12 cellular contexts compared by ENCODE assay signal in genomic region chr3:196774191-196774820, GRCh38. TPM values are rescaled to one million over a fixed set of nuclear protein-coding genes. Genes with fewer than 3 reads are reported as not detected.
DNase-seq lines count a peak whose midpoint lies in the region; ATAC-seq and TF ChIP-seq lines count a peak whose summit lies in the region.
"Had no signal": no experiment of that assay in that cellular context is flagged by ENCODE, and none has a peak within 500 bp of the region (broad histone marks: within the 10 kb centered on the region; RNA-seq: fewer than 3 reads in every experiment).

No MANE protein-coding gene starts in this region.

- no peak overlapping the region for H2AFZ ChIP-seq in osteoblast (ENCODE audit: low read length)

- no peaks in the 10 kb centered on the region for H3K27me3 ChIP-seq in endodermal cell (ENCODE audit: control insufficient read depth, insufficient read depth, low read length, poor library complexity, severe bottlenecking)
- no peaks in the 10 kb centered on the region for H3K27me3 ChIP-seq in osteoblast (ENCODE audit: insufficient read depth, low read length)

- POLR2A ChIA-PET in RWPE1 (lab: Yijun Ruan, JAX; ENCODE audit: low non-redundant PET): interaction anchor here (0.5 kb wide), 1 partner anchor 34 kb away, joined by 5 read pairs; no protein-coding TSS in a partner anchor

- peak overlapping the region; percentile 68 for H3K27ac ChIP-seq in RWPE1
- H3K27ac ChIP-seq in endodermal cell (ENCODE audit: low read depth, low read length): no peak overlapping the region
- peak overlapping the region; percentile 56 for H3K27ac ChIP-seq in osteoblast (ENCODE audit: low read depth, low read length)
- H3K27ac ChIP-seq: HL-60 had no signal

- DNase-seq in ELR (ENCODE audit: low read depth) (peak; percentile 77), RWPE1 (ENCODE audit: low spot score) (peak; percentile 52), endodermal cell (no peak), osteoblast (ENCODE audit: insufficient read length, low spot score, missing footprints) (peak; percentile 41), middle frontal gyrus (ENCODE audit: extremely low spot score, low spot score) (no peak), NCI-H1092 treated with DMSO at 0.1 percent for 48 hours (lab: John Stamatoyannopoulos, UW) (no peak), NCI-H526 treated with DMSO at 0.1 percent for 48 hours (lab: John Stamatoyannopoulos, UW) (no peak)
- DNase-seq: kidney, NCI-H510A treated with DMSO at 0.1 percent for 48 hours had no signal

- H3K36me3 Mint-ChIP-seq in endodermal cell (ENCODE audit: low read depth): peaks cover 43% of the 10 kb centered on the region

- peaks cover 48% of the 10 kb centered on the region for H4K20me1 ChIP-seq in osteoblast (ENCODE audit: insufficient read depth, low read length)

- 89 to 97% methylated on average over 4 to 5 of the region's 5 CpGs for WGBS in endodermal cell (ENCODE audit: insufficient coverage in 1 of 2, insufficient read length in 1 of 2), 2 experiments

- H3K4me1 Mint-ChIP-seq in endodermal cell: peaks cover 7% of the 10 kb centered on the region

- no peaks in the 10 kb centered on the region for H3K4me1 ChIP-seq in endodermal cell (ENCODE audit: control insufficient read depth, insufficient read depth, low read length)
- H3K4me1 ChIP-seq in osteoblast (ENCODE audit: insufficient read depth, low read length): peaks cover 29% of the 10 kb centered on the region

- no peak overlapping the region for H3K4me3 Mint-ChIP-seq in endodermal cell
- H3K4me3 Mint-ChIP-seq: type B pancreatic cell had no signal

- H3K9ac ChIP-seq in endodermal cell (ENCODE audit: extremely low read depth, low read length, poor library complexity, severe bottlenecking): no peak overlapping the region

- no peak for ATAC-seq in GM21717 (IDR thresholded peaks at IDR 0.05; ENCODE audit: unreplicated experiment)

- H3K27ac Mint-ChIP-seq in endodermal cell: peak overlapping the region; percentile 48
- H3K27ac Mint-ChIP-seq: type B pancreatic cell had no signal

- H3K9me3 Mint-ChIP-seq in endodermal cell: peaks cover 3% of the 10 kb centered on the region

- H3K36me3 ChIP-seq in endodermal cell (ENCODE audit: control insufficient read depth, insufficient read depth, low read length) (peaks cover 13% of the 10 kb centered on the region), osteoblast (ENCODE audit: insufficient read depth, low read length) (no peaks in the 10 kb centered on the region)

- peaks cover 91% of the 10 kb centered on the region for H3K79me2 ChIP-seq in osteoblast (ENCODE audit: insufficient read depth, low read length)

- H3K4me3 ChIP-seq in endodermal cell (ENCODE audit: low read length) (no peak overlapping the region), osteoblast (ENCODE audit: insufficient read depth, low read length) (no peak overlapping the region)

- CTCF ChIA-PET in RWPE1 (lab: Yijun Ruan, JAX): no interaction called here

- H3K9me3 ChIP-seq in endodermal cell (ENCODE audit: control insufficient read depth, low read length): peaks cover 10% of the 10 kb centered on the region
- no peaks in the 10 kb centered on the region for H3K9me3 ChIP-seq in osteoblast (ENCODE audit: low read depth, low read length)

- no peak overlapping the region for H3K4me2 ChIP-seq in osteoblast (ENCODE audit: insufficient read depth, low read length)

- no peaks in the 10 kb centered on the region for H3K27me3 Mint-ChIP-seq in endodermal cell (ENCODE audit: insufficient read depth)
- H3K27me3 Mint-ChIP-seq: type B pancreatic cell had no signal

- TF ChIP-seq CTCF in RWPE1 (conservative IDR thresholded peaks at IDR 0.05; ENCODE audit: low read depth): no peak
- TF ChIP-seq CTCF in endodermal cell (conservative IDR thresholded peaks at IDR 0.05): no peak
- TF ChIP-seq CTCF in osteoblast (IDR thresholded peaks at IDR 0.05; ENCODE audit: extremely low read depth, low read depth, low read length): no peak

RNA-seq across cellular contexts. Expression of gene PAK2, which starts 34.6 kb away (rescaled TPM):
- total RNA-seq in endodermal cell: 10 to 100 TPM; 58.7 to 76.6 TPM
- polyA plus RNA-seq in endodermal cell (2013, experiment 1 of 2): 68.8 TPM
- polyA plus RNA-seq in endodermal cell (2013, experiment 2 of 2): 63.1 TPM
- total RNA-seq in osteoblast: 36.6 and 37.4 TPM in 2 replicates

Comparison
In these comparisons a context has a peak if more than half of its experiments do, and no peak if none do; other contexts are left out.
1. DNase-seq: peak in ELR (single experiment), RWPE1 (single experiment) and osteoblast (single experiment); none in endodermal cell (single experiment), middle frontal gyrus (single experiment), NCI-H1092 treated with DMSO at 0.1 percent for 48 hours (single experiment) and NCI-H526 treated with DMSO at 0.1 percent for 48 hours (single experiment).